Comparison of ENCODE assay signal across 8 cellular contexts in the genomic region with DNA sequence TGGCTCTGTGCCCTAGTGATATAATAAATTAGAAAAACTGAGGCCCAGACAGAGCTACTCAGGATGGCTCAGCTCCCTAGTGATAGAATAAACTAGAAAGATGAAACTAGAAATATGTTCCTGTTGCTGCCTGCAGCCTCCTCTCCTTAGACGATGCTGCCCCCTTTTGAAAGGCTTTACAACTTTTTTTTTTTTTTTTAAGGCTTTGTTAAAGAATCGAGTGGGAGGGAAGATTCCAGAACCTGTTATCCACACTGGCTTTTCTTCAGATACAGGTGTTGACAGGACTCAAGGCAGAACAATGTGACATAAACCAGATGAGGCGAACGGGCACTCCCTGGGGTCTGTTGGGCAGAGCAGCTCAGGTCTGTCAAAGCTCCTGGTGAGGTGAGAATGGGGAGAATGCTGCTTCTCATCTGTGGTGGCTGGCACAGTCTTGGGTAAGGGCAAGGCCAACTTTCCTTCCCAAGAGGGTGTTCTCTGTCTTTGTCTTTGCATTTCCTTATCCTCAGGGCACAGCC.
A peak's percentile ranks its signal among the peaks of the same experiment; 100 is the strongest.
DNase-seq lines count a peak whose midpoint lies in the region; ATAC-seq and TF ChIP-seq lines count a peak whose summit lies in the region.

No MANE protein-coding gene starts in this region.

- H2AFZ ChIP-seq in OCI-LY3 (ENCODE audit: low read depth, low read length) = no peak overlapping the region

- TF ChIP-seq CTCF in AG04449 (IDR thresholded peaks at IDR 0.05; ENCODE audit: insufficient read depth, low read length, missing control alignments) (peak; percentile 52), GM12875 (IDR thresholded peaks at IDR 0.05; ENCODE audit: borderline replicate concordance, insufficient read depth, low read depth, low read length) (0 out of 2 replicates have a peak, but pooled peaks have one; percentile 27), OCI-LY3 (IDR thresholded peaks at IDR 0.05; ENCODE audit: low read depth, low read length) (peak; percentile 78), ovary (IDR thresholded peaks at IDR 0.05) (peak in 2 of 3 donors; percentile 21 to 26)

- H3K27me3 ChIP-seq in OCI-LY3 (ENCODE audit: low read depth, low read length) (peaks cover 12% of the 10 kb centered on the region), ovary (no peaks in the 10 kb centered on the region)

- no peak for ATAC-seq in GM18870 (IDR thresholded peaks at IDR 0.05; ENCODE audit: unreplicated experiment)
- no peak for ATAC-seq in HG03565 (IDR thresholded peaks at IDR 0.05; ENCODE audit: unreplicated experiment)

- WGBS in ovary, 3 donors = 6 to 7% (median 6%) methylated on average over 4 of the region's 4 CpGs

- H3K79me2 ChIP-seq in OCI-LY3 (ENCODE audit: low read length) = no peaks in the 10 kb centered on the region

- H3K9me3 ChIP-seq in OCI-LY3 (ENCODE audit: insufficient read depth, low read length) (no peaks in the 10 kb centered on the region), ovary (no peaks in the 10 kb centered on the region)

- no peaks in the 10 kb centered on the region for H4K20me1 ChIP-seq in OCI-LY3 (ENCODE audit: insufficient read depth, low read length)

- H3K9ac ChIP-seq in OCI-LY3 (ENCODE audit: low read length) = no peak overlapping the region

- H3K36me3 ChIP-seq in OCI-LY3 (replicated peaks; ENCODE audit: low read depth, low read length) (no peaks in the 10 kb centered on the region), ovary (no peaks in the 10 kb centered on the region)

- DNase-seq in AG04449 (ENCODE audit: low read depth, low spot score) = no peak
- DNase-seq in fibroblast of gingiva (ENCODE audit: low read depth) = peak; percentile 26
- DNase-seq in ovary = no peak
- DNase-seq in activated gamma-delta T cell treated with Interleukin-2 at 50 U/mL for 16 hours = no peak

- H3K27ac ChIP-seq in OCI-LY3 (ENCODE audit: low read length) = no peak overlapping the region
- H3K27ac ChIP-seq in ovary = no peak overlapping the region

- no peak overlapping the region for H3K4me3 ChIP-seq in AG04449 (ENCODE audit: low read depth, low read length)
- H3K4me3 ChIP-seq in GM12875 (ENCODE audit: low read depth, low read length) = no peak overlapping the region
- no peak overlapping the region for H3K4me3 ChIP-seq in OCI-LY3 (ENCODE audit: low read length)
- no peak overlapping the region for H3K4me3 ChIP-seq in ovary

- H3K4me1 ChIP-seq in OCI-LY3 (ENCODE audit: low read length) (peaks cover 24% of the 10 kb centered on the region), ovary (ENCODE audit: insufficient read depth) (no peaks in the 10 kb centered on the region)

- intact Hi-C loops in ovary (cut with DNase I) = no loop called here

- no peak for TF ChIP-seq EP300 in ovary (IDR thresholded peaks at IDR 0.05)

- no peak overlapping the region; the same call in 1 of the 2 replicates for H3K4me2 ChIP-seq in OCI-LY3 (ENCODE audit: low read length)

- TF ChIP-seq POLR2A in ovary (IDR thresholded peaks at IDR 0.05) = no peak

- CTCF ChIA-PET in AG04449 (lab: Yijun Ruan, JAX) = interaction anchor here (0.6 to 6.1 kb wide), 92 partner anchors 8 to 1894 kb away, joined by 3 to 119 read pairs (median 4); no protein-coding TSS in a partner anchor

- POLR2A ChIA-PET in AG04449 (lab: Yijun Ruan, JAX) = no interaction called here

Comparison
In these comparisons a context has a peak if more than half of its experiments do, and no peak if none do; other contexts are left out.
1. CTCF ChIP-seq: peak in every context shown above with its lines; median percentile 78 in OCI-LY3; 52 in AG04449; 27 in GM12875; 24 in ovary.